In genomic region chr2:44167311-44167907, GRCh38 we compare ENCODE assay signal across 8 cellular contexts. TPM values are rescaled to one million over a fixed set of nuclear protein-coding genes. Genes with fewer than 3 reads are reported as not detected.
DNase-seq lines count a peak whose midpoint lies in the region; ATAC-seq and TF ChIP-seq lines count a peak whose summit lies in the region.

No MANE protein-coding gene starts in this region.

- no peaks in the 10 kb centered on the region for H3K9me3 ChIP-seq in Loucy (ENCODE audit: insufficient read depth, low read depth, low read length)

- no peaks in the 10 kb centered on the region for H3K27me3 Mint-ChIP-seq in CD14-positive monocyte (ENCODE audit: low read depth in 3 of 3)
- H3K27me3 Mint-ChIP-seq in neural crest cell (ENCODE audit: low read depth) = peaks cover 2% of the 10 kb centered on the region

- peaks cover 2 to 10% (median 3%) of the 10 kb centered on the region in 7 donors for H3K9me3 Mint-ChIP-seq in CD14-positive monocyte
- H3K9me3 Mint-ChIP-seq in neural crest cell = peaks cover 12% of the 10 kb centered on the region

- intact Hi-C loops in CD14-positive monocyte (cut with micrococcal nuclease) (loop anchor here (5.0 to 10.0 kb wide), 7 partner anchors 45 to 573 kb away; partner anchors contain the start of genes LRPPRC (in 2 of the 2), CAMKMT (in 1 of the 2), PREPL (in 1 of the 2) and THADA (in 1 of the 2)), dorsolateral prefrontal cortex (cut with DNase I) (loop anchor here (5.0 to 10.0 kb wide), 5 partner anchors 75 to 197 kb away; partner anchors contain the start of genes CAMKMT (in 2 of the 2) and PREPL (in 2 of the 2))

- H3K36me3 Mint-ChIP-seq in CD14-positive monocyte (no peaks in the 10 kb centered on the region), neural crest cell (ENCODE audit: low read depth) (peaks cover 11% of the 10 kb centered on the region)

- peak overlapping the region; percentile 72 for H3K4me2 ChIP-seq in Loucy (ENCODE audit: low read depth, low read length, poor library complexity, severe bottlenecking)

- H3K4me3 ChIP-seq in Loucy (ENCODE audit: low read length, poor library complexity, severe bottlenecking) = peak overlapping the region; percentile 76
- peak overlapping the region; percentile 48 to 100 (median 71) for H3K4me3 ChIP-seq in dorsolateral prefrontal cortex

- peak overlapping the region; percentile 86 to 100 (median 99) for H3K27ac ChIP-seq in dorsolateral prefrontal cortex

- H3K4me3 Mint-ChIP-seq in CD14-positive monocyte (peak overlapping the region; percentile 90 to 100), neural crest cell (peak overlapping the region; percentile 94)

- H3K36me3 ChIP-seq in Loucy (ENCODE audit: insufficient read depth, low read length) = no peaks in the 10 kb centered on the region

- H3K4me1 Mint-ChIP-seq in CD14-positive monocyte = peaks cover 35% of the 10 kb centered on the region
- H3K4me1 Mint-ChIP-seq in neural crest cell = peaks cover 24% of the 10 kb centered on the region

- peaks cover 37% of the 10 kb centered on the region for H3K79me2 ChIP-seq in Loucy (ENCODE audit: insufficient read depth, low read length)

- H3K9me2 ChIP-seq in Loucy (replicated peaks; ENCODE audit: low read depth, low read length) = no peaks in the 10 kb centered on the region

- ATAC-seq in HG02885 (IDR thresholded peaks at IDR 0.05; ENCODE audit: poor library complexity, unreplicated experiment) (no peak), GM18909 (IDR thresholded peaks at IDR 0.05; ENCODE audit: poor library complexity, unreplicated experiment) (no peak)

- peak overlapping the region; percentile 98 to 99 (median 99) for H3K27ac Mint-ChIP-seq in CD14-positive monocyte
- H3K27ac Mint-ChIP-seq in neural crest cell (ENCODE audit: unreplicated experiment) = peak overlapping the region; percentile 98

- H3K9ac ChIP-seq in Loucy (ENCODE audit: low read depth, low read length, poor library complexity, severe bottlenecking) = peak overlapping the region; percentile 68

- peaks cover 29% of the 10 kb centered on the region for H3K4me1 ChIP-seq in Loucy (ENCODE audit: insufficient read depth, low read length, poor library complexity, severe bottlenecking)

- TF ChIP-seq CTCF in CD14-positive monocyte (IDR thresholded peaks at IDR 0.05) (no peak), Loucy (conservative IDR thresholded peaks at IDR 0.05; ENCODE audit: low read length) (no peak), dorsolateral prefrontal cortex (IDR thresholded peaks at IDR 0.05 in 54 of 56, conservative IDR thresholded peaks at IDR 0.05 in 2 of 56; ENCODE audit: low read depth in 1 of 56, partially characterized antibody in 56 of 56) (peak in 1 of 56 donors; percentile 3), neural crest cell (conservative IDR thresholded peaks at IDR 0.05) (no peak), GM10266 (IDR thresholded peaks at IDR 0.05; ENCODE audit: control insufficient read depth, insufficient read depth, low read depth, missing control alignments) (no peak)

- peak overlapping the region; percentile 77 for H2AFZ ChIP-seq in Loucy (ENCODE audit: low read length)

- DNase-seq in CD14-positive monocyte (ENCODE audit: low spot score) (no peak), dorsolateral prefrontal cortex (no peak), neural crest cell (ENCODE audit: low read depth, low spot score) (peak; percentile 1), GM10266 (ENCODE audit: extremely low spot score) (no peak), COR-L47 (lab: John Stamatoyannopoulos, UW) (no peak)

- H4K20me1 ChIP-seq in Loucy (ENCODE audit: insufficient read depth, low read length, poor library complexity, severe bottlenecking) = peaks cover 34% of the 10 kb centered on the region

- H3K27me3 ChIP-seq in Loucy (ENCODE audit: insufficient read depth, low read length, poor library complexity, severe bottlenecking) (no peaks in the 10 kb centered on the region), dorsolateral prefrontal cortex (no peaks in the 10 kb centered on the region)

- H3F3A ChIP-seq in Loucy (ENCODE audit: low read depth) = no peaks in the 10 kb centered on the region

RNA-seq across cellular contexts. Expression of gene PPM1B, which starts 1.3 kb away (rescaled TPM):
- 10 to 100 TPM; 24.9 to 34.6 TPM for polyA plus RNA-seq in CD14-positive monocyte
- total RNA-seq in dorsolateral prefrontal cortex (100 to 1,000 TPM in 43 of 120 experiments, 10 to 100 TPM in 77; 60.7 to 138 (median 94.9) TPM), neural crest cell (37.4 and 42.3 TPM in 2 replicates)
